In genomic region chr6:157219201-157220200, GRCh38 we compare ENCODE assay signal across 12 cellular contexts.
DNase-seq lines count a peak whose midpoint lies in the region; ATAC-seq, FAIRE-seq and TF ChIP-seq lines count a peak whose summit lies in the region.
"Had no signal": no experiment of that assay in that cellular context is flagged by ENCODE, and none has a peak within 500 bp of the region (broad histone marks: within the 10 kb centered on the region; RNA-seq: fewer than 3 reads in every experiment).

No MANE protein-coding gene starts in this region.

- H3K4me1 ChIP-seq in HepG2 (ENCODE audit: insufficient read depth, low read length), result peaks cover 23% of the 10 kb centered on the region
- no peaks in the 10 kb centered on the region for H3K4me1 ChIP-seq in right lobe of liver
- H3K4me1 ChIP-seq in adipocyte (ENCODE audit: control insufficient read depth, insufficient read depth, low read length), result peaks cover 31% of the 10 kb centered on the region
- no peaks in the 10 kb centered on the region for H3K4me1 ChIP-seq in upper lobe of right lung

- H3K9ac ChIP-seq in HepG2 (ENCODE audit: insufficient read depth, low read depth, low read length), result no peak overlapping the region
- peak overlapping the region; percentile 10 for H3K9ac ChIP-seq in adipocyte (ENCODE audit: low read length)

- no peak for TF ChIP-seq RAD21 in HepG2 (CRISPR knock-in tag; IDR thresholded peaks at IDR 0.05)

- peak overlapping the region; percentile 11 for H3K4me2 ChIP-seq in HepG2 (ENCODE audit: low read depth, low read length)

- H3K27me3 ChIP-seq in HepG2 (ENCODE audit: control insufficient read depth in 1 of 2, insufficient read depth in 2 of 2, low read length in 2 of 2), result peaks cover 11 to 47% of the 10 kb centered on the region in 2 experiments
- H3K27me3 ChIP-seq in right lobe of liver, result no peaks in the 10 kb centered on the region
- H3K27me3 ChIP-seq in adipocyte (replicated peaks; ENCODE audit: control insufficient read depth, insufficient read depth, low read length), result no peaks in the 10 kb centered on the region
- H3K27me3 ChIP-seq in upper lobe of right lung, result no peaks in the 10 kb centered on the region

- FAIRE-seq in HepG2 (lab: Jason Lieb, UNC), result peak; percentile 8
- FAIRE-seq: islet of Langerhans had no signal

- TF ChIP-seq POLR2A in HepG2 (IDR thresholded peaks at IDR 0.05; ENCODE audit: insufficient read depth in 1 of 2, low read depth in 2 of 2, low read length in 2 of 2) (no peak), right lobe of liver (IDR thresholded peaks at IDR 0.05) (no peak)

- POLR2A ChIA-PET in HepG2 (lab: Yijun Ruan, JAX), result no interaction called here

- no peak overlapping the region for H2AFZ ChIP-seq in HepG2 (ENCODE audit: low read length)

- H3K4me3 ChIP-seq in HepG2 (replicated peaks in 1 of 3; ENCODE audit: insufficient read depth in 1 of 3, low read depth in 2 of 3, low read length in 3 of 3), result peak overlapping the region in 1 of 3 experiments; percentile 24; a peak in 1 of 6 replicates
- no peak overlapping the region for H3K4me3 ChIP-seq in right lobe of liver
- peak overlapping the region; percentile 85 for H3K4me3 ChIP-seq in adipocyte (ENCODE audit: low read length)
- H3K4me3 ChIP-seq in upper lobe of right lung, result no peak overlapping the region

- no peaks in the 10 kb centered on the region for H4K20me1 ChIP-seq in HepG2 (ENCODE audit: insufficient read depth, low read length)

- no TSS peak for BruUV-seq in HepG2 (replicated peaks; lab: Mats Ljungman, UMichigan)

- intact Hi-C loops in HepG2 (cut with micrococcal nuclease; ENCODE audit: unreplicated experiment), result loop anchor here (2.0 kb wide), 1 partner anchor 53 kb away; no protein-coding TSS in a partner anchor
- intact Hi-C loops in right lobe of liver (cut with DNase I), result no loop called here
- intact Hi-C loops in upper lobe of right lung (cut with DNase I), result no loop called here

- CTCF ChIA-PET in HepG2 (lab: Yijun Ruan, JAX; ENCODE audit: low intra/inter-chr PET ratio, low total read pairs), result no interaction called here

- peak; percentile 18 for DNase-seq in HepG2 (ENCODE audit: low spot score)
- DNase-seq in right lobe of liver, result no peak
- peak; percentile 46 for DNase-seq in adipocyte (ENCODE audit: low read depth)
- DNase-seq in iPS-NIHi7 (ENCODE audit: extremely low spot score), result peak; percentile 71
- peak; percentile 57 for DNase-seq in upper lobe of right lung
- DNase-seq in NCI-H2227 treated with DMSO at 0.1 percent for 48 hours (lab: John Stamatoyannopoulos, UW), result no peak
- DNase-seq in effector CD4-positive, alpha-beta T cell, result no peak
- DNase-seq in NCI-H526 (lab: John Stamatoyannopoulos, UW), result no peak
- DNase-seq: activated effector memory CD4-positive, alpha-beta T cell treated with anti-CD3 and anti-CD28 coated beads, Interleukin-2, amount 50 U/mL, for 16 hours; effector memory CD8-positive, alpha-beta T cell; NCI-H1417 had no signal

- H3K27ac ChIP-seq in HepG2 (ENCODE audit: extremely low read length, insufficient read depth, low read length), result no peak overlapping the region
- no peak overlapping the region for H3K27ac ChIP-seq in right lobe of liver
- no peak overlapping the region for H3K27ac ChIP-seq in upper lobe of right lung

- H3K79me2 ChIP-seq in HepG2 (ENCODE audit: insufficient read depth, low read length), result no peaks in the 10 kb centered on the region

- ATAC-seq in HepG2, result peak; percentile 53
- no peak for ATAC-seq in right lobe of liver
- ATAC-seq in upper lobe of right lung, result no peak
- ATAC-seq: effector memory CD8-positive, alpha-beta T cell had no signal

- 54% methylated on average over 18 of the region's 18 CpGs for WGBS in HepG2 (ENCODE audit: low lambda C conversion rate)
- 85% methylated on average over 10 of the region's 18 CpGs for WGBS in right lobe of liver (ENCODE audit: insufficient coverage, low coverage, low lambda C conversion rate, missing lambda C conversion rate)

- TF ChIP-seq EP300 in HepG2 (IDR thresholded peaks at IDR 0.05; ENCODE audit: low read depth in 2 of 2, low read length in 2 of 2) (no peak), HepG2 (CRISPR knock-in tag; IDR thresholded peaks at IDR 0.05; ENCODE audit: borderline replicate concordance) (no peak)

- no peaks in the 10 kb centered on the region for H3K9me3 ChIP-seq in HepG2 (ENCODE audit: low read length)
- no peaks in the 10 kb centered on the region for H3K9me3 ChIP-seq in right lobe of liver
- no peaks in the 10 kb centered on the region for H3K9me3 ChIP-seq in adipocyte (ENCODE audit: control insufficient read depth, low read length)
- H3K9me3 ChIP-seq in upper lobe of right lung, result no peaks in the 10 kb centered on the region

- in situ Hi-C loops in HepG2 (cut with HindIII; ENCODE audit: extremely low pct_ligation_motif_present, low pct_unique_long_range_greater_than_20kb), result no loop called here

- TF ChIP-seq CTCF in HepG2 (CRISPR knock-in tag; IDR thresholded peaks at IDR 0.05), result peak; percentile 32
- no peak for TF ChIP-seq CTCF in right lobe of liver (IDR thresholded peaks at IDR 0.05)
- TF ChIP-seq CTCF in upper lobe of right lung (IDR thresholded peaks at IDR 0.05), result no peak

- H3K36me3 ChIP-seq in HepG2 (replicated peaks in 1 of 2; ENCODE audit: control insufficient read depth in 1 of 2, insufficient read depth in 2 of 2, low read length in 2 of 2), result no peaks in the 10 kb centered on the region
- no peaks in the 10 kb centered on the region for H3K36me3 ChIP-seq in right lobe of liver
- no peaks in the 10 kb centered on the region for H3K36me3 ChIP-seq in adipocyte (ENCODE audit: control insufficient read depth, insufficient read depth, low read length, severe bottlenecking)
- H3K36me3 ChIP-seq in upper lobe of right lung, result no peaks in the 10 kb centered on the region

TF ChIP-seq in HepG2, 621 proteins besides CTCF, POLR2A, EP300 and RAD21 (continues in another document):
- no peak for TF ChIP-seq MXD3 (CRISPR knock-in tag; IDR thresholded peaks at IDR 0.05)
- no peak for TF ChIP-seq RARA (CRISPR knock-in tag; IDR thresholded peaks at IDR 0.05)
- no peak for TF ChIP-seq ZNF615 (CRISPR knock-in tag; IDR thresholded peaks at IDR 0.05; ENCODE audit: borderline replicate concordance)
- no peak for TF ChIP-seq KAT7 (CRISPR knock-in tag; IDR thresholded peaks at IDR 0.05; ENCODE audit: borderline replicate concordance)
- TF ChIP-seq MED8 (CRISPR knock-in tag; IDR thresholded peaks at IDR 0.05; ENCODE audit: insufficient replicate concordance), result no peak
- no peak for TF ChIP-seq ZBTB33 (CRISPR knock-in tag; IDR thresholded peaks at IDR 0.05)
- TF ChIP-seq GZF1 (CRISPR knock-in tag; IDR thresholded peaks at IDR 0.05), result no peak
- no peak for TF ChIP-seq ZNF3 (CRISPR knock-in tag; IDR thresholded peaks at IDR 0.05)
- TF ChIP-seq TAF1 (CRISPR knock-in tag; IDR thresholded peaks at IDR 0.05), result no peak
- TF ChIP-seq ZNF503 (CRISPR knock-in tag; IDR thresholded peaks at IDR 0.05), result no peak
- TF ChIP-seq ZNF296 (CRISPR knock-in tag; conservative IDR thresholded peaks at IDR 0.05), result no peak
- no peak for TF ChIP-seq ELK4 (CRISPR knock-in tag; IDR thresholded peaks at IDR 0.05; ENCODE audit: borderline replicate concordance)

Comparison
In these comparisons a context has a peak if more than half of its experiments do, and no peak if none do; other contexts are left out.
1. DNase-seq: peak in HepG2 (single experiment), adipocyte (single experiment), iPS-NIHi7 (single experiment) and upper lobe of right lung (single experiment); none in right lobe of liver (0 of 3), NCI-H2227 treated with DMSO at 0.1 percent for 48 hours (single experiment), effector CD4-positive, alpha-beta T cell (single experiment) and NCI-H526 (0 of 2).